Comparison of ENCODE assay signal across 16 cellular contexts in the genomic region with DNA sequence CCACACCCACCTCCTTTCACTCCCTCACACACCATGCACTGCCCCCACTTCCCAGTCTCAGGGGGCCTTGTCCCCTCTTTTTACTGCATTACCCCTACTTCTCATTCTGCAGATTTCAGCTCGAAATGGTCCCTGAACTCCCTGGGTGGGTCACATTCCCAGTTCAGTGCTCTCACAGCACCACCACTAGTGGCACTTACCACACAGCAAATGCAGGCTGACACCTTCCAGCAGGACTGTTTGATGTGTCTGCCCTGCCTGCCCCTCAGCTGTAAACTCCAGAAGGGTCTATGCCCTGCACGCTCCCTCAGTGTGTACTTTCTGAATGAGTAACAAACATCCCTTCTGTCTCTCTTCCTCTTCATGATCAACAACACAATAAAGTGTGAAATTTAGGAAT. TPM values are rescaled to one million over a fixed set of nuclear protein-coding genes. Genes with fewer than 3 reads are reported as not detected.
DNase-seq lines count a peak whose midpoint lies in the region; ATAC-seq and TF ChIP-seq lines count a peak whose summit lies in the region.
"Had no signal": no experiment of that assay in that cellular context is flagged by ENCODE, and none has a peak within 500 bp of the region (broad histone marks: within the 10 kb centered on the region; RNA-seq: fewer than 3 reads in every experiment).

No MANE protein-coding gene starts in this region.

- no peak for TF ChIP-seq POLR2A in sigmoid colon (IDR thresholded peaks at IDR 0.05)

- 83 to 86% methylated on average over 2 of the region's 2 CpGs for WGBS in sigmoid colon, 2 donors

- peaks cover 63% of the 10 kb centered on the region for H3K36me3 Mint-ChIP-seq in activated CD4-positive, alpha-beta T cell treated with anti-CD3 and anti-CD28 coated beads, Interleukin-2, amount 10 ng/mL, durations not matched to agents 24 days and 14 days (ENCODE audit: low read depth)
- peaks cover 70% of the 10 kb centered on the region for H3K36me3 Mint-ChIP-seq in activated CD4-positive, alpha-beta memory T cell treated with anti-CD3 and anti-CD28 coated beads for 36 hours
- H3K36me3 Mint-ChIP-seq in effector memory CD8-positive, alpha-beta T cell (ENCODE audit: insufficient read depth), result peaks cover 66% of the 10 kb centered on the region

- H3K27ac Mint-ChIP-seq in activated CD4-positive, alpha-beta T cell treated with anti-CD3 and anti-CD28 coated beads, Interleukin-2, amount 10 ng/mL, durations not matched to agents 24 days and 14 days, result peak overlapping the region; percentile 85
- peak overlapping the region; percentile 75 for H3K27ac Mint-ChIP-seq in activated CD4-positive, alpha-beta memory T cell treated with anti-CD3 and anti-CD28 coated beads for 36 hours
- H3K27ac Mint-ChIP-seq in effector memory CD8-positive, alpha-beta T cell, result peak overlapping the region; percentile 85 to 87

- no peaks in the 10 kb centered on the region for H3K27me3 ChIP-seq in sigmoid colon
- H3K27me3 ChIP-seq: adrenal gland, tibial nerve had no signal

- H3K9me3 ChIP-seq in sigmoid colon, result no peaks in the 10 kb centered on the region
- H3K9me3 ChIP-seq: A549, adrenal gland, lower lobe of right lung, tibial nerve had no signal

- CTCF ChIA-PET in activated CD4-positive, alpha-beta memory T cell treated with anti-CD3 and anti-CD28 coated beads for 36 hours (lab: Charles Lee), result interaction anchor here (1.2 to 1.4 kb wide), 2 partner anchors 419 to 426 kb away, joined by 3 to 4 read pairs; no protein-coding TSS in a partner anchor

- H3K27ac ChIP-seq in sigmoid colon, result no peak overlapping the region
- H3K27ac ChIP-seq: A549, adrenal gland, lower lobe of right lung, SK-N-MC, tibial nerve had no signal

- peaks cover 63% of the 10 kb centered on the region for H3K4me1 Mint-ChIP-seq in activated CD4-positive, alpha-beta T cell treated with anti-CD3 and anti-CD28 coated beads, Interleukin-2, amount 10 ng/mL, durations not matched to agents 24 days and 14 days
- H3K4me1 Mint-ChIP-seq in activated CD4-positive, alpha-beta memory T cell treated with anti-CD3 and anti-CD28 coated beads for 36 hours (ENCODE audit: low read depth), result peaks cover 72% of the 10 kb centered on the region
- H3K4me1 Mint-ChIP-seq in effector memory CD8-positive, alpha-beta T cell (ENCODE audit: low read depth in 2 of 2), result peaks cover 53 to 73% of the 10 kb centered on the region in 2 donors

- DNase-seq in activated CD4-positive, alpha-beta T cell treated with anti-CD3 and anti-CD28 coated beads, Interleukin-2, amount 10 ng/mL, durations not matched to agents 24 days and 14 days, result no peak
- DNase-seq in activated CD4-positive, alpha-beta T cell treated with anti-CD3 and anti-CD28 coated beads for 48 hours, result no peak
- DNase-seq in activated CD4-positive, alpha-beta memory T cell treated with anti-CD3 and anti-CD28 coated beads for 36 hours, result peak; percentile 10
- no peak for DNase-seq in effector memory CD8-positive, alpha-beta T cell
- peak; percentile 29 for DNase-seq in sigmoid colon
- no peak for DNase-seq in DMS53 treated with DMSO at 0.1 percent for 48 hours (lab: John Stamatoyannopoulos, UW; ENCODE audit: unreplicated experiment)
- DNase-seq: lower lobe of right lung; MV-4-11; occipital lobe; stimulated activated CD4-positive, alpha-beta T cell treated with anti-CD3 and anti-CD28 coated beads, Interleukin-15, amount 100 ng/mL, for 24 hours had no signal

- no peak overlapping the region for H3K4me3 ChIP-seq in sigmoid colon
- H3K4me3 ChIP-seq: A549, adrenal gland, lower lobe of right lung, SK-N-MC, tibial nerve had no signal

- peaks cover 0 to 32% (median 14%) of the 10 kb centered on the region in 4 donors for H3K36me3 ChIP-seq in sigmoid colon

- TF ChIP-seq CTCF in sigmoid colon (IDR thresholded peaks at IDR 0.05), result no peak

- POLR2A ChIA-PET in activated CD4-positive, alpha-beta memory T cell treated with anti-CD3 and anti-CD28 coated beads for 36 hours (lab: Charles Lee), result interaction anchor here (0.7 to 2.2 kb wide), 3 partner anchors 9 to 13 kb away, joined by 3 to 5 read pairs (median 5); a partner anchor contains a TSS

- ATAC-seq in effector memory CD8-positive, alpha-beta T cell (replicated peaks), result no peak
- ATAC-seq in GM21423 (IDR thresholded peaks at IDR 0.05; ENCODE audit: unreplicated experiment) (no peak), HG03039 (IDR thresholded peaks at IDR 0.05; ENCODE audit: unreplicated experiment) (no peak)
- ATAC-seq: A549, lower lobe of right lung had no signal

- intact Hi-C loops in activated CD4-positive, alpha-beta T cell treated with anti-CD3 and anti-CD28 coated beads, Interleukin-2, amount 10 ng/mL, durations not matched to agents 24 days and 14 days (cut with micrococcal nuclease), result loop anchor here (5.0 kb wide), 1 partner anchor 78 kb away; a partner anchor contains a TSS
- intact Hi-C loops in activated CD4-positive, alpha-beta memory T cell treated with anti-CD3 and anti-CD28 coated beads for 36 hours (cut with micrococcal nuclease), result no loop called here
- intact Hi-C loops in sigmoid colon (cut with DNase I), result loop anchor here (5.0 kb wide), 2 partner anchors 52 to 477 kb away; no protein-coding TSS in a partner anchor

- TF ChIP-seq EP300 in sigmoid colon (IDR thresholded peaks at IDR 0.05), result no peak

- H3K4me1 ChIP-seq in sigmoid colon, result peaks cover 0 to 41% (median 35%) of the 10 kb centered on the region in 4 donors

- no peaks in the 10 kb centered on the region for H3K27me3 Mint-ChIP-seq in activated CD4-positive, alpha-beta T cell treated with anti-CD3 and anti-CD28 coated beads, Interleukin-2, amount 10 ng/mL, durations not matched to agents 24 days and 14 days
- no peaks in the 10 kb centered on the region for H3K27me3 Mint-ChIP-seq in activated CD4-positive, alpha-beta memory T cell treated with anti-CD3 and anti-CD28 coated beads for 36 hours
- H3K27me3 Mint-ChIP-seq in effector memory CD8-positive, alpha-beta T cell, result no peaks in the 10 kb centered on the region

- no peaks in the 10 kb centered on the region for H3K9me3 Mint-ChIP-seq in activated CD4-positive, alpha-beta T cell treated with anti-CD3 and anti-CD28 coated beads, Interleukin-2, amount 10 ng/mL, durations not matched to agents 24 days and 14 days
- H3K9me3 Mint-ChIP-seq in activated CD4-positive, alpha-beta memory T cell treated with anti-CD3 and anti-CD28 coated beads for 36 hours, result no peaks in the 10 kb centered on the region
- no peaks in the 10 kb centered on the region for H3K9me3 Mint-ChIP-seq in effector memory CD8-positive, alpha-beta T cell

- peak overlapping the region; percentile 70 for H3K4me3 Mint-ChIP-seq in activated CD4-positive, alpha-beta T cell treated with anti-CD3 and anti-CD28 coated beads, Interleukin-2, amount 10 ng/mL, durations not matched to agents 24 days and 14 days
- peak overlapping the region; percentile 62 for H3K4me3 Mint-ChIP-seq in activated CD4-positive, alpha-beta memory T cell treated with anti-CD3 and anti-CD28 coated beads for 36 hours
- H3K4me3 Mint-ChIP-seq in effector memory CD8-positive, alpha-beta T cell, result peak overlapping the region; percentile 55 to 62

RNA-seq across cellular contexts. Expression of a gene that starts 4.0 kb away (rescaled TPM):
- 103 and 110 TPM in 2 replicates for total RNA-seq in activated CD4-positive, alpha-beta T cell treated with anti-CD3 and anti-CD28 coated beads, Interleukin-2, amount 10 ng/mL, durations not matched to agents 24 days and 14 days
- 100 to 1,000 TPM; 117 to 120 TPM for total RNA-seq in activated CD4-positive, alpha-beta memory T cell treated with anti-CD3 and anti-CD28 coated beads for 36 hours
- 100 to 1,000 TPM in 3 of 4 donors, 10 to 100 TPM in 1; 68.7 to 118 (median 105) TPM for total RNA-seq in sigmoid colon
- 100 to 1,000 TPM; 231 to 457 (median 332) TPM for polyA plus RNA-seq in sigmoid colon

RNA-seq across cellular contexts. Expression of a gene that starts 9.3 kb away (rescaled TPM):
- 102 and 106 TPM in 2 replicates for total RNA-seq in activated CD4-positive, alpha-beta T cell treated with anti-CD3 and anti-CD28 coated beads, Interleukin-2, amount 10 ng/mL, durations not matched to agents 24 days and 14 days
- 100 to 1,000 TPM; 181 to 186 TPM for total RNA-seq in activated CD4-positive, alpha-beta memory T cell treated with anti-CD3 and anti-CD28 coated beads for 36 hours
- 1 to 10 TPM; 3.1 to 4.3 (median 3.6) TPM for total RNA-seq in sigmoid colon
- 1 to 10 TPM; 1.6 to 6.9 (median 1.8) TPM for polyA plus RNA-seq in sigmoid colon

Comparison
In these comparisons a context has a peak if more than half of its experiments do, and no peak if none do; other contexts are left out.
1. DNase-seq: peak in activated CD4-positive, alpha-beta memory T cell treated with anti-CD3 and anti-CD28 coated beads for 36 hours (single experiment) and sigmoid colon (single experiment); none in activated CD4-positive, alpha-beta T cell treated with anti-CD3 and anti-CD28 coated beads, Interleukin-2, amount 10 ng/mL, durations not matched to agents 24 days and 14 days (single experiment), activated CD4-positive, alpha-beta T cell treated with anti-CD3 and anti-CD28 coated beads for 48 hours (single experiment), effector memory CD8-positive, alpha-beta T cell (0 of 3) and DMS53 treated with DMSO at 0.1 percent for 48 hours (single experiment).
2. RNA of a gene that starts 9.3 kb away (total RNA-seq): 181 to 186 TPM in activated CD4-positive, alpha-beta memory T cell treated with anti-CD3 and anti-CD28 coated beads for 36 hours and 102 to 106 TPM in activated CD4-positive, alpha-beta T cell treated with anti-CD3 and anti-CD28 coated beads, Interleukin-2, amount 10 ng/mL, durations not matched to agents 24 days and 14 days; 3.1 to 4.3 TPM in sigmoid colon; every median in the first group is over 10 times any median in the second.
3. Peak in every context shown above with its lines, with median percentiles within 50 percentile points of each other: H3K27ac Mint-ChIP-seq and H3K4me3 Mint-ChIP-seq.